22 cellular contexts compared by ENCODE assay signal in the genomic region with DNA sequence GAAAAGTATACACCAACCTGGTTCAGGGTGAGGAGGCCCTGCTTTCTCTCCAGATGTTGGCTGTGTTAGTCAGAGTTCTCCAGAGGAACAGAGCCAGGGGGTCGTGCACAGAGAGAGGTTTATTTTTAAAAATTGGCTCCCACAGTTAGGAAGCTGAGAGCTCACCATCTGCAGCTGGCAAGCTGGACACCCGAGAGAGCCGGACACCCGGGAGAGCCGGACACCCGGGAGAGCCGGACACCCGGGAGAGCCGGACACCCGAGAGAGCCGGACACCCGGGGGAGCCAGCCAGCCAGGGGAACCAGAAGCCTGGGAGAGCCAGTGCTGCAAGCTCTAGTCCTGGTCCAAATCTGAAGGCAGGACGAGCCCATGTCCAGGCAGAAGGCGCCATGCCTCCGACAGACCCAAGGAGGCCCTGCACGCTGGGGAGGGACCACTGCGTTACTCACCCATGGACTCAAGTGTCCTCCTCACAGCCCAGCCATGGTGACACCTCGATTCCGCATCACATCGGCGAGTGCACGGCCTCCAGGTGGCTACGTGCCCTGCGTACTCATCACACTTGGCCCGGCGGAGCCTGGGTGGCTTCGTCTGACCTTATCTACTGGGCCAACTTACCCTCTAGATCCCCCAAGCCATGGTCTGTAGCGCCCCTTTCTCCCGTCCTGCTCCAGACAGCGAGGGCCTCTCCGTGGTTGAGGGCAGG.
"Had no signal": no experiment of that assay in that cellular context is flagged by ENCODE, and none has a peak within 500 bp of the region (broad histone marks: within the 10 kb centered on the region; RNA-seq: fewer than 3 reads in every experiment).

No MANE protein-coding gene starts in this region.

- ATAC-seq: activated CD4-positive, CD25-positive, alpha-beta regulatory T cell treated with anti-CD3 and anti-CD28 coated beads, Interleukin-2, amount 50 U/mL, for 24 hours; activated T-cell treated with anti-CD3 and anti-CD28 coated beads, Interleukin-2, amount 50 U/mL, for 72 hours; body of pancreas; naive thymus-derived CD4-positive, alpha-beta T cell; psoas muscle had no signal

- DNase-seq: activated CD4-positive, alpha-beta T cell treated with anti-CD3 and anti-CD28 coated beads, Interleukin-2, amount 10 ng/mL, durations not matched to agents 24 days and 14 days; activated gamma-delta T cell; activated naive CD4-positive, alpha-beta T cell treated with anti-CD3 and anti-CD28 coated beads, Interleukin-2, amount 50 U/mL, for 16 hours; activated T-cell treated with anti-CD3 and anti-CD28 coated beads, Interleukin-2, amount 50 U/mL, for 72 hours; anterior cingulate cortex; body of pancreas; dermis blood vessel endothelial cell; effector CD8-positive, alpha-beta T cell; erythroblast; foreskin fibroblast; kidney; naive thymus-derived CD4-positive, alpha-beta T cell; psoas muscle; spleen; stimulated activated CD4-positive, alpha-beta T cell treated with anti-CD3 and anti-CD28 coated beads, Interleukin-4, amount 100 ng/mL, for 1 hour; stimulated activated naive CD4-positive, alpha-beta T cell had no signal

- H3K4me1 ChIP-seq: psoas muscle had no signal

- H3K9me3 Mint-ChIP-seq: activated CD4-positive, alpha-beta T cell treated with anti-CD3 and anti-CD28 coated beads, Interleukin-2, amount 10 ng/mL, durations not matched to agents 24 days and 14 days; activated T-cell treated with anti-CD3 and anti-CD28 coated beads, Interleukin-2, amount 50 U/mL, for 72 hours; neural crest cell had no signal

- H3K4me3 Mint-ChIP-seq: activated CD4-positive, alpha-beta T cell treated with anti-CD3 and anti-CD28 coated beads, Interleukin-2, amount 10 ng/mL, durations not matched to agents 24 days and 14 days; neural crest cell had no signal

- H3K27ac ChIP-seq: body of pancreas, psoas muscle, right atrium auricular region, spleen, thoracic aorta, VCaP had no signal

- H3K4me3 ChIP-seq: body of pancreas, lung, psoas muscle, right atrium auricular region, spleen, thoracic aorta had no signal

- H3K27ac Mint-ChIP-seq: activated CD4-positive, alpha-beta T cell treated with anti-CD3 and anti-CD28 coated beads, Interleukin-2, amount 10 ng/mL, durations not matched to agents 24 days and 14 days; activated T-cell treated with anti-CD3 and anti-CD28 coated beads, Interleukin-2, amount 50 U/mL, for 72 hours; naive thymus-derived CD4-positive, alpha-beta T cell had no signal

- H3K36me3 ChIP-seq: right atrium auricular region, spleen, thoracic aorta had no signal

- H3K9me3 ChIP-seq: body of pancreas, psoas muscle, thoracic aorta had no signal
